ENCODE assay signal across 18 cellular contexts in genomic region chr12:1552978-1553471, GRCh38. TPM values are rescaled to one million over a fixed set of nuclear protein-coding genes. Genes with fewer than 3 reads are reported as not detected.
DNase-seq lines count a peak whose midpoint lies in the region; ATAC-seq, FAIRE-seq and TF ChIP-seq lines count a peak whose summit lies in the region.
"Had no signal": no experiment of that assay in that cellular context is flagged by ENCODE, and none has a peak within 500 bp of the region (broad histone marks: within the 10 kb centered on the region; RNA-seq: fewer than 3 reads in every experiment).

No MANE protein-coding gene starts in this region.

- H3K27ac ChIP-seq in OCI-LY3 (ENCODE audit: low read length) (peak overlapping the region; percentile 86), vagina (peak overlapping the region; percentile 4)
- H3K27ac ChIP-seq: parathyroid adenoma, suprapubic skin had no signal

- peaks cover 40% of the 10 kb centered on the region for H3K4me1 ChIP-seq in OCI-LY3 (ENCODE audit: low read length)
- peaks cover 6% of the 10 kb centered on the region for H3K4me1 ChIP-seq in vagina
- H3K4me1 ChIP-seq: parathyroid adenoma, suprapubic skin had no signal

- peaks cover 42% of the 10 kb centered on the region for H3K79me2 ChIP-seq in OCI-LY3 (ENCODE audit: low read length)

- intact Hi-C loops in vagina (cut with DNase I) (no loop called here), cardiac septum (cut with DNase I) (no loop called here)

- 0 out of 2 replicates have a peak, but pooled peaks cover 10% of the 10 kb centered on the region for H3K9me3 ChIP-seq in OCI-LY3 (ENCODE audit: insufficient read depth, low read length)
- H3K9me3 ChIP-seq in vagina, result no peaks in the 10 kb centered on the region
- H3K9me3 ChIP-seq: suprapubic skin had no signal

- H3K9ac ChIP-seq in OCI-LY3 (ENCODE audit: low read length), result peak overlapping the region; percentile 63
- H3K9ac ChIP-seq: parathyroid adenoma had no signal

- H3K27me3 ChIP-seq in OCI-LY3 (ENCODE audit: low read depth, low read length) (no peaks in the 10 kb centered on the region), vagina (no peaks in the 10 kb centered on the region)
- H3K27me3 ChIP-seq: suprapubic skin had no signal

- TF ChIP-seq POLR2A in GM12891 (IDR thresholded peaks at IDR 0.05; ENCODE audit: low read depth, low read length), result no peak
- TF ChIP-seq POLR2A in vagina (IDR thresholded peaks at IDR 0.05), result no peak

- H2AFZ ChIP-seq in OCI-LY3 (ENCODE audit: low read depth, low read length), result no peak overlapping the region
- H2AFZ ChIP-seq: parathyroid adenoma had no signal

- TF ChIP-seq CTCF in OCI-LY3 (IDR thresholded peaks at IDR 0.05; ENCODE audit: low read depth, low read length) (no peak), vagina (IDR thresholded peaks at IDR 0.05) (no peak), GM20000 (IDR thresholded peaks at IDR 0.05; ENCODE audit: extremely low read depth, missing control alignments) (no peak)

- no peaks in the 10 kb centered on the region for H4K20me1 ChIP-seq in OCI-LY3 (ENCODE audit: insufficient read depth, low read length)

- peaks cover 10% of the 10 kb centered on the region for H3K36me3 ChIP-seq in OCI-LY3 (replicated peaks; ENCODE audit: low read depth, low read length)
- H3K36me3 ChIP-seq in vagina, result no peaks in the 10 kb centered on the region
- H3K36me3 ChIP-seq: suprapubic skin had no signal

- peak; percentile 81 for FAIRE-seq in GM12891 (lab: Jason Lieb, UNC)
- FAIRE-seq: small intestine had no signal

- H3K4me3 ChIP-seq in OCI-LY3 (ENCODE audit: low read length), result peak overlapping the region; percentile 56
- H3K4me3 ChIP-seq in vagina, result no peak overlapping the region
- H3K4me3 ChIP-seq: suprapubic skin had no signal

- no peak for ATAC-seq in HG03039 (IDR thresholded peaks at IDR 0.05; ENCODE audit: unreplicated experiment)

- peak overlapping the region; percentile 80 for H3K4me2 ChIP-seq in OCI-LY3 (ENCODE audit: low read length)

- DNase-seq in GM12891 (ENCODE audit: insufficient read length, low spot score) (no peak), fibroblast of peridontal ligament (ENCODE audit: extremely low read depth) (peak; percentile 97), vagina (ENCODE audit: extremely low spot score in 2 of 2) (no peak), GM20000 (ENCODE audit: low spot score) (no peak), cardiac septum (ENCODE audit: low spot score) (no peak)
- DNase-seq: activated CD4-positive, alpha-beta T cell treated with anti-CD3 and anti-CD28 coated beads for 1 hour; activated gamma-delta T cell; DMS 273 treated with DMSO at 0.1 percent for 48 hours; NCI-H1048; NCI-H2081; NCI-H524; small intestine; stimulated activated CD4-positive, alpha-beta T cell treated with anti-CD3 and anti-CD28 coated beads, Interleukin-4, amount 100 ng/mL, for 4 hours; stimulated activated CD8-positive, alpha-beta memory T cell treated with anti-CD3 and anti-CD28 coated beads, Interleukin-4, amount 100 ng/mL, for 48 hours had no signal

TF ChIP-seq in GM12891, 5 proteins besides CTCF, POLR2A, EP300 and RAD21:
- TF ChIP-seq POU2F2 (IDR thresholded peaks at IDR 0.05; ENCODE audit: low read depth, low read length), result no peak
- no peak for TF ChIP-seq POLR2AphosphoS5 (IDR thresholded peaks at IDR 0.05; ENCODE audit: low read depth, low read length)
- no peak for TF ChIP-seq TAF1 (IDR thresholded peaks at IDR 0.05; ENCODE audit: low read depth, low read length)
- TF ChIP-seq SPI1 (IDR thresholded peaks at IDR 0.05; ENCODE audit: low read depth, low read length), result no peak
- no peak for TF ChIP-seq PAX5 (IDR thresholded peaks at IDR 0.05; ENCODE audit: insufficient read depth, low read length, severe bottlenecking)

RNA-seq across cellular contexts. Expression of gene FBXL14, which starts 41.4 kb away (rescaled TPM):
- polyA plus RNA-seq in GM12891 (2012; ENCODE audit: low read depth, missing spikeins), result 5.0 TPM
- total RNA-seq in vagina (15.2 TPM), cardiac septum (6.9 TPM)
